In genomic region chrX:151902813-151903591, GRCh38 we compare ENCODE assay signal across 10 cellular contexts. TPM values are rescaled to one million over a fixed set of nuclear protein-coding genes. Genes with fewer than 3 reads are reported as not detected.
A peak's percentile ranks its signal among the peaks of the same experiment; 100 is the strongest.
DNase-seq lines count a peak whose midpoint lies in the region; ATAC-seq and TF ChIP-seq lines count a peak whose summit lies in the region.
"Had no signal": no experiment of that assay in that cellular context is flagged by ENCODE, and none has a peak within 500 bp of the region (broad histone marks: within the 10 kb centered on the region; RNA-seq: fewer than 3 reads in every experiment).

No MANE protein-coding gene starts in this region.

- CTCF ChIA-PET in BJ (lab: Yijun Ruan, JAX) = no interaction called here

- TF ChIP-seq CTCF in BJ (IDR thresholded peaks at IDR 0.05; ENCODE audit: insufficient read depth, low read depth, low read length) (no peak), omental fat pad (IDR thresholded peaks at IDR 0.05) (no peak), BE2C (IDR thresholded peaks at IDR 0.05; ENCODE audit: low read depth, low read length) (no peak)

- no peaks in the 10 kb centered on the region for H3K9me3 ChIP-seq in BE2C

- ATAC-seq in omental fat pad (ENCODE audit: low FRiP score) (peak; percentile 93), HG03520 (IDR thresholded peaks at IDR 0.05; ENCODE audit: unreplicated experiment) (no peak), HG02610 (IDR thresholded peaks at IDR 0.05; ENCODE audit: unreplicated experiment) (no peak)

- DNase-seq in BJ (ENCODE audit: low read depth) = peak; percentile 74
- DNase-seq in RKO (ENCODE audit: low spot score) = peak; percentile 80
- DNase-seq in fibroblast of gingiva (ENCODE audit: low read depth) = peak; percentile 84
- DNase-seq in omental fat pad (ENCODE audit: low spot score) = no peak
- DNase-seq in BE2C = no peak
- DNase-seq in hippocampal formation (lab: John Stamatoyannopoulos, UW) = no peak
- DNase-seq: NCI-H510A had no signal

- POLR2A ChIA-PET in BJ (lab: Charles Lee) = no interaction called here

- H3K36me3 ChIP-seq in BJ (ENCODE audit: control insufficient read depth, insufficient read depth, low read length) (no peaks in the 10 kb centered on the region), BE2C (no peaks in the 10 kb centered on the region)

- H3K4me3 ChIP-seq in BJ (ENCODE audit: low read depth, low read length) (no peak overlapping the region), BE2C (ENCODE audit: low read depth, low read length) (no peak overlapping the region)

- H3K4me1 ChIP-seq in BE2C = no peaks in the 10 kb centered on the region

- H3K27me3 ChIP-seq in BJ (ENCODE audit: control insufficient read depth, insufficient read depth, low read length) = no peaks in the 10 kb centered on the region
- H3K27me3 ChIP-seq in BE2C = no peaks in the 10 kb centered on the region

RNA-seq across cellular contexts. Expression of gene MAGEA4, which starts 9.7 kb away (rescaled TPM):
- not detected in 2 replicates for polyA plus RNA-seq in BJ (2011; rRNA removed)
- polyA minus RNA-seq in BJ (2011; rRNA and poly(A)+ RNA removed) = not detected in 2 replicates
- total RNA-seq in omental fat pad = not detected
- not detected for polyA plus RNA-seq in BE2C (2012; ENCODE audit: insufficient read depth, insufficient read length, low read depth)
- total RNA-seq: activated CD8-positive, alpha-beta memory T cell treated with anti-CD3 and anti-CD28 coated beads for 36 hours had no signal

Comparison
In these comparisons a context has a peak if more than half of its experiments do, and no peak if none do; other contexts are left out.
1. DNase-seq: peak in BJ (single experiment), RKO (single experiment) and fibroblast of gingiva (single experiment); none in omental fat pad (single experiment), BE2C (single experiment) and hippocampal formation (0 of 2).